16 cellular contexts compared by ENCODE assay signal in the genomic region with DNA sequence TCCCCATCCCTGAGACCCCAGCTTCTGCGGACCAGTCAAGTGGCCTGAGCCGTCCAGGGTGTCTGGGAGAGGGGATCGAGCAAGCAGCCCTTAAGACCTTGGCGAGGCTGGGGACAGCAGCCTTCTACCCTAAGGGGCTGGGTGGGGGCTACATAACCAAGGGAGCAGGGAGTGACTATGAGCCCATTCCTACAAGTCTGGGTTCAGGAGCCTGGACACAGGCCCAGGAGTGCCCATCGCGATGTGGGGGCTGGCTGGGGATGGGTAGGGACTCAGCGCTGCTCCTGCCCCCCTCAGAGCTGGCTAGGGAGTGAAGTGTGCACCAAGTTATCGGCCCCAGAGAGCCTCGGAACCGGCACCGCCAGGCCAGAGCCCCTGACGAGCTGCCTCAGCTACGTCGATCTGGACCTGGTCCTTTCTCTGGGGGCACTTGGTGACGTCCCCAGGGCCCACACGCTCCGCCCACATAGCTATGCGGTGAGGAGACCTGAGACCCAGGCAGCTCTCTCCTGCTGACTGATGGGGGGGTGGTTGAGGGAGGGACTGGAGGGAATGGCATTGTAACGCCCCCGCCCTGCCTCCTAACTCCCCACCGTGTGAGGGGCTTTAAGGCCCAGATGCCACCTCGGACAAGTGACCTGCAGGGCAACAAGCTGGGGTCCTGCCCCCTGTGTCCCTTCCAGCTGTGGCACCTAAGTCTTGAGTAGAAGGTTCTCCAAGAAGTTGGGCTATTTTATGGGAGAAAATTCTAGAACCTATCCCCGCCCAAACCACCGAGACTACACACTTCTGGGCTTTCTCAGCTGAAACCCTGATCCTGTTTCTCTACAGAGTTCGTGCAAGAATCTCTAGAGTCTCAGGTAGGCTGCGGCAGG. TPM values are rescaled to one million over a fixed set of nuclear protein-coding genes. Genes with fewer than 3 reads are reported as not detected.
DNase-seq lines count a peak whose midpoint lies in the region; ATAC-seq and TF ChIP-seq lines count a peak whose summit lies in the region.
"Had no signal": no experiment of that assay in that cellular context is flagged by ENCODE, and none has a peak within 500 bp of the region (broad histone marks: within the 10 kb centered on the region; RNA-seq: fewer than 3 reads in every experiment).

No MANE protein-coding gene starts in this region.

- H3K27ac Mint-ChIP-seq in CD4-positive, alpha-beta memory T cell = peak overlapping the region; percentile 25 to 84 (median 42)
- H3K27ac Mint-ChIP-seq in GM23338 (peak overlapping the region; percentile 85; the same call in 1 of the 2 replicates), mesothelial cell of epicardium (peak overlapping the region; percentile 95)
- H3K27ac Mint-ChIP-seq: HFFc6 had no signal

- POLR2A ChIA-PET in CD4-positive, alpha-beta memory T cell (lab: Charles Lee; ENCODE audit: partially characterized antibody) = interaction anchor here (0.8 to 12.1 kb wide), 11 partner anchors 8 to 137 kb away, joined by 3 to 307 read pairs (median 5); a partner anchor contains a TSS

- H3F3A ChIP-seq in GM23338 (replicated peaks; ENCODE audit: low read depth) = peaks cover 12% of the 10 kb centered on the region; the same call in 1 of the 2 replicates

- peaks cover 37% of the 10 kb centered on the region for H3K4me1 ChIP-seq in CD4-positive, alpha-beta memory T cell (ENCODE audit: insufficient read depth, low read length)
- peaks cover 36% of the 10 kb centered on the region for H3K4me1 ChIP-seq in GM23338 (ENCODE audit: insufficient read depth)
- peaks cover 12 to 48% (median 19%) of the 10 kb centered on the region in 3 donors for H3K4me1 ChIP-seq in esophagus squamous epithelium

- H3K27me3 ChIP-seq in CD4-positive, alpha-beta memory T cell (ENCODE audit: insufficient read depth, low read length) = no peaks in the 10 kb centered on the region
- H3K27me3 ChIP-seq in GM23338 (ENCODE audit: insufficient read depth) (peaks cover 13% of the 10 kb centered on the region; the same call in 1 of the 2 replicates), esophagus squamous epithelium (peaks cover 0 to 17% (median 0%) of the 10 kb centered on the region in 4 donors)
- H3K27me3 ChIP-seq: adrenal gland had no signal

- TF ChIP-seq CTCF in GM23338 (conservative IDR thresholded peaks at IDR 0.05; ENCODE audit: low read depth in 2 of 2) (no peak), mesothelial cell of epicardium (IDR thresholded peaks at IDR 0.05; ENCODE audit: unreplicated experiment) (no peak), esophagus squamous epithelium (IDR thresholded peaks at IDR 0.05) (no peak)

- peaks cover 0 to 2% (median 0%) of the 10 kb centered on the region in 8 donors for H3K9me3 Mint-ChIP-seq in CD4-positive, alpha-beta memory T cell
- H3K9me3 Mint-ChIP-seq in GM23338 (no peaks in the 10 kb centered on the region), mesothelial cell of epicardium (no peaks in the 10 kb centered on the region)
- H3K9me3 Mint-ChIP-seq: HFFc6 had no signal

- no peak overlapping the region for H2AFZ ChIP-seq in GM23338

- no peaks in the 10 kb centered on the region for H4K20me1 ChIP-seq in GM23338 (replicated peaks; ENCODE audit: insufficient read depth)

- no peak overlapping the region for H3K4me3 ChIP-seq in CD4-positive, alpha-beta memory T cell (ENCODE audit: low read length in 2 of 2)
- H3K4me3 ChIP-seq in GM23338 (peak overlapping the region; percentile 30; the same call in 1 of the 2 replicates), esophagus squamous epithelium (no peak overlapping the region)

- ATAC-seq in GM23338 = peak; percentile 9
- ATAC-seq in activated CD4-positive, CD25-positive, alpha-beta regulatory T cell treated with anti-CD3 and anti-CD28 coated beads, Interleukin-2, amount 50 U/mL, for 24 hours = no peak

- H3K4me1 Mint-ChIP-seq in CD4-positive, alpha-beta memory T cell = peaks cover 14 to 51% (median 27%) of the 10 kb centered on the region in 4 donors
- H3K4me1 Mint-ChIP-seq in GM23338 = peaks cover 40% of the 10 kb centered on the region
- H3K4me1 Mint-ChIP-seq in mesothelial cell of epicardium = peaks cover 38% of the 10 kb centered on the region

- no peak overlapping the region for H3K27ac ChIP-seq in CD4-positive, alpha-beta memory T cell (ENCODE audit: low read depth, low read length)
- H3K27ac ChIP-seq in GM23338 (ENCODE audit: low read depth) = peak overlapping the region; percentile 69; the same call in 1 of the 2 replicates
- H3K27ac ChIP-seq in esophagus squamous epithelium = no peak overlapping the region
- H3K27ac ChIP-seq: KMS-11 had no signal

- intact Hi-C loops in CD4-positive, alpha-beta memory T cell (cut with micrococcal nuclease) = loop anchor here (1.0 kb wide), 1 partner anchor 12 kb away; no protein-coding TSS in a partner anchor
- intact Hi-C loops in esophagus squamous epithelium (cut with DNase I) = no loop called here

- no peaks in the 10 kb centered on the region for H3K9me3 ChIP-seq in CD4-positive, alpha-beta memory T cell (ENCODE audit: control insufficient read depth in 1 of 2, low read length in 2 of 2)
- H3K9me3 ChIP-seq in esophagus squamous epithelium = no peaks in the 10 kb centered on the region
- H3K9me3 ChIP-seq: adrenal gland had no signal

- H3K36me3 Mint-ChIP-seq in CD4-positive, alpha-beta memory T cell = peaks cover 0 to 26% of the 10 kb centered on the region in 2 donors
- peaks cover 8% of the 10 kb centered on the region; the same call in 2 of the 3 replicates for H3K36me3 Mint-ChIP-seq in GM23338 (ENCODE audit: low read depth)
- H3K36me3 Mint-ChIP-seq in mesothelial cell of epicardium = peaks cover 4% of the 10 kb centered on the region

- CTCF ChIA-PET in CD4-positive, alpha-beta memory T cell (lab: Charles Lee; ENCODE audit: partially characterized antibody) = interaction anchor here (0.5 to 1.8 kb wide), 8 partner anchors 12 to 161 kb away, joined by 3 to 7 read pairs (median 3); a partner anchor contains a TSS

- WGBS in esophagus squamous epithelium, 2 donors = 70 to 82% methylated on average over 4 to 5 of the region's 26 CpGs

- no peaks in the 10 kb centered on the region for H3K27me3 Mint-ChIP-seq in CD4-positive, alpha-beta memory T cell
- H3K27me3 Mint-ChIP-seq in GM23338 (ENCODE audit: insufficient read depth, low read depth, poor library complexity) = peaks cover 34% of the 10 kb centered on the region
- H3K27me3 Mint-ChIP-seq in mesothelial cell of epicardium (ENCODE audit: low read depth) = no peaks in the 10 kb centered on the region

- H3K9me2 ChIP-seq in GM23338 (ENCODE audit: insufficient read depth) = no peaks in the 10 kb centered on the region

- H3K79me2 ChIP-seq in GM23338 (replicated peaks; ENCODE audit: insufficient read depth) = no peaks in the 10 kb centered on the region

- DNase-seq in CD4-positive, alpha-beta memory T cell = peak in 1 of 5 donors; percentile 52
- DNase-seq in GM23338 (ENCODE audit: low spot score) (peak; percentile 65), astrocyte of the hippocampus (ENCODE audit: low read depth, low spot score) (peak; percentile 57), mesothelial cell of epicardium (ENCODE audit: low spot score in 2 of 2, unreplicated experiment in 2 of 2) (peak in 1 of 2 experiments; percentile 69), esophagus squamous epithelium (lab: John Stamatoyannopoulos, UW) (no peak), anterior cingulate cortex (lab: John Stamatoyannopoulos, UW) (no peak), kidney glomerular epithelial cell (lab: John Stamatoyannopoulos, UW) (no peak)
- DNase-seq: COR-L47, glutamatergic neuron, HFFc6, mammary epithelial cell, NCI-H2081 treated with DMSO at 0.1 percent for 48 hours had no signal

- H3K4me3 Mint-ChIP-seq in CD4-positive, alpha-beta memory T cell = peak overlapping the region in 4 of 8 donors; percentile 21 to 71 (median 49)
- H3K4me3 Mint-ChIP-seq in GM23338 (peak overlapping the region; percentile 64), mesothelial cell of epicardium (no peak overlapping the region)
- H3K4me3 Mint-ChIP-seq: HFFc6 had no signal

- no peak for TF ChIP-seq POLR2A in esophagus squamous epithelium (IDR thresholded peaks at IDR 0.05)

- H3K36me3 ChIP-seq in CD4-positive, alpha-beta memory T cell (ENCODE audit: insufficient read depth, low read length) = peaks cover 19% of the 10 kb centered on the region
- no peaks in the 10 kb centered on the region for H3K36me3 ChIP-seq in GM23338 (ENCODE audit: insufficient read depth)
- H3K36me3 ChIP-seq in esophagus squamous epithelium = peaks cover 14 to 36% (median 20%) of the 10 kb centered on the region in 3 donors

- H3K4me2 ChIP-seq in GM23338 = peak overlapping the region; percentile 89
- H3K4me2 ChIP-seq: KMS-11 had no signal

RNA-seq across cellular contexts. Expression of a gene that starts 2.5 kb away (rescaled TPM):
- 100 to 1,000 TPM; 119 to 126 TPM for total RNA-seq in CD4-positive, alpha-beta memory T cell
- polyA plus RNA-seq in CD4-positive, alpha-beta memory T cell = under 1 TPM in 1 of 2 donors, not detected in 1; 0.72 TPM
- 2.0 and 4.1 TPM in 2 replicates for total RNA-seq in GM23338 (2014; rRNA removed; shearing (Covaris generic))
- polyA plus RNA-seq in GM23338 (2016; fragmentation: Nextera tagmentation; extraction: Ambion mirVana) = 3.8 and 3.9 TPM in 2 replicates
- 7.9 to 13.5 TPM (median 10.6 TPM) in 3 replicates for total RNA-seq in mesothelial cell of epicardium
- total RNA-seq in esophagus squamous epithelium = 1 to 10 TPM in 1 of 4 donors, under 1 TPM in 1, not detected in 2; 0.38 to 1.8 TPM
- total RNA-seq: pulmonary artery endothelial cell had no signal

RNA-seq across cellular contexts. Expression of a gene that starts 14.7 kb away (rescaled TPM):
- 100 to 1,000 TPM; 392 to 412 TPM for total RNA-seq in CD4-positive, alpha-beta memory T cell
- 100 to 1,000 TPM; 119 to 167 TPM for polyA plus RNA-seq in CD4-positive, alpha-beta memory T cell
- total RNA-seq in GM23338 (2014; rRNA removed; shearing (Covaris generic)) = 51.0 and 51.5 TPM in 2 replicates
- 21.4 and 21.8 TPM in 2 replicates for polyA plus RNA-seq in GM23338 (2016; fragmentation: Nextera tagmentation; extraction: Ambion mirVana)
- total RNA-seq in mesothelial cell of epicardium (117 to 128 TPM (median 127 TPM) in 3 replicates), esophagus squamous epithelium (10 to 100 TPM; 50.1 to 84.0 (median 70.4) TPM)

RNA-seq across cellular contexts. Expression of a gene that starts 14.9 kb away (rescaled TPM):
- 1 to 10 TPM; 1.6 to 2.1 TPM for total RNA-seq in CD4-positive, alpha-beta memory T cell
- under 1 TPM; 0.36 to 0.77 TPM for polyA plus RNA-seq in CD4-positive, alpha-beta memory T cell
- total RNA-seq in GM23338 (2014; rRNA removed; shearing (Covaris generic)) = 0.70 and 2.4 TPM in 2 replicates
- polyA plus RNA-seq in GM23338 (2016; fragmentation: Nextera tagmentation; extraction: Ambion mirVana) = 0.82 and 2.1 TPM in 2 replicates
- total RNA-seq in mesothelial cell of epicardium = 0.54 to 0.93 TPM (median 0.64 TPM) in 3 replicates
- 1 to 10 TPM in 1 of 4 donors, under 1 TPM in 2, not detected in 1; 0.19 to 1.6 (median 0.29) TPM for total RNA-seq in esophagus squamous epithelium

RNA-seq across cellular contexts. Expression of a gene that starts 31.0 kb away (rescaled TPM):
- 10 to 100 TPM in 1 of 2 experiments, 1 to 10 TPM in 1; 7.2 to 10.6 TPM for total RNA-seq in CD4-positive, alpha-beta memory T cell
- polyA plus RNA-seq in CD4-positive, alpha-beta memory T cell = 1 to 10 TPM; 1.3 to 1.6 TPM
- 33.3 and 45.5 TPM in 2 replicates for total RNA-seq in GM23338 (2014; rRNA removed; shearing (Covaris generic))
- polyA plus RNA-seq in GM23338 (2016; fragmentation: Nextera tagmentation; extraction: Ambion mirVana) = 70.4 and 81.2 TPM in 2 replicates
- total RNA-seq in mesothelial cell of epicardium (461 to 479 TPM (median 479 TPM) in 3 replicates), esophagus squamous epithelium (10 to 100 TPM in 2 of 4 donors, 1 to 10 TPM in 2; 4.6 to 23.8 (median 9.9) TPM)

RNA-seq across cellular contexts. Expression of a gene that starts 32.2 kb away (rescaled TPM):
- 10 to 100 TPM; 56.6 to 58.3 TPM for total RNA-seq in CD4-positive, alpha-beta memory T cell
- 10 to 100 TPM; 19.7 to 35.6 TPM for polyA plus RNA-seq in CD4-positive, alpha-beta memory T cell
- 2.4 and 8.9 TPM in 2 replicates for total RNA-seq in GM23338 (2014; rRNA removed; shearing (Covaris generic))
- polyA plus RNA-seq in GM23338 (2016; fragmentation: Nextera tagmentation; extraction: Ambion mirVana) = 2.2 and 2.3 TPM in 2 replicates
- total RNA-seq in mesothelial cell of epicardium = 7.7 to 9.1 TPM (median 8.3 TPM) in 3 replicates
- 10 to 100 TPM; 14.5 to 49.2 (median 26.6) TPM for total RNA-seq in esophagus squamous epithelium

Comparison
In these comparisons a context has a peak if more than half of its experiments do, and no peak if none do; other contexts are left out.
1. DNase-seq: peak in GM23338 (single experiment) and astrocyte of the hippocampus (single experiment); none in esophagus squamous epithelium (single experiment), anterior cingulate cortex (0 of 58) and kidney glomerular epithelial cell (single experiment).
2. H3K27ac Mint-ChIP-seq: peak in every context shown above with its lines; median percentile 95 in mesothelial cell of epicardium; 85 in GM23338; 42 in CD4-positive, alpha-beta memory T cell.